20 cellular contexts compared by ENCODE assay signal in the genomic region with DNA sequence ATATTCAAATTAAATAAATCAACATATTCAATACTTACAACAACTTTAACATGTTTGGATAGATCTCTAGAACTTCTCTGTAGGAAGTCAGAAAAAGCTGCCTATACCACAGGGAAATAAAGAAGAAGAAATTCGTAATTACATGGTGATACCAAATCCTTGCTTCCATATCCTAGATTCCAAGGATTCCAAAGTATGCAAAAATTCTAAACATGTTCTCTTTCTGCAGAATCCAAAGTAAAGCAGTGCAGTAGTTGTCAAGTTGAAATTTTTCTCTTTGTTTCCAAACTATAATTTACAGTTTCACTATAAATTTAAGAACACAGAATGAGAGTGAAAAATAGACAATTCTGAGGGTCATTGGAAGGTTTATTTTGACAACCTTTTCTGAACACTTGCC.
"Had no signal": no experiment of that assay in that cellular context is flagged by ENCODE, and none has a peak within 500 bp of the region (broad histone marks: within the 10 kb centered on the region; RNA-seq: fewer than 3 reads in every experiment).

No MANE protein-coding gene starts in this region.

- H3K27me3 Mint-ChIP-seq: activated CD4-positive, alpha-beta memory T cell treated with anti-CD3 and anti-CD28 coated beads, Interleukin-2, amount 10 ng/mL, durations not matched to agents 7 days and 5 days; activated naive CD4-positive, alpha-beta T cell treated with anti-CD3 and anti-CD28 coated beads, Interleukin-2, amount 10 ng/mL, durations not matched to agents 7 days and 5 days; brain had no signal

- H3K27ac Mint-ChIP-seq: activated CD4-positive, alpha-beta memory T cell treated with anti-CD3 and anti-CD28 coated beads, Interleukin-2, amount 10 ng/mL, durations not matched to agents 7 days and 5 days; activated naive CD4-positive, alpha-beta T cell treated with anti-CD3 and anti-CD28 coated beads, Interleukin-2, amount 10 ng/mL, durations not matched to agents 7 days and 5 days; brain; nephron progenitor cell had no signal

- H3K27me3 ChIP-seq: gastroesophageal sphincter, stomach, suprapubic skin, tibial nerve had no signal

- DNase-seq: activated CD4-positive, alpha-beta memory T cell treated with anti-CD3 and anti-CD28 coated beads, Interleukin-2, amount 10 ng/mL, durations not matched to agents 7 days and 5 days; activated CD4-positive, alpha-beta T cell treated with anti-CD3 and anti-CD28 coated beads for 48 hours; activated effector memory CD4-positive, alpha-beta T cell treated with anti-CD3 and anti-CD28 coated beads, Interleukin-2, amount 50 U/mL, for 16 hours; activated naive CD4-positive, alpha-beta T cell treated with anti-CD3 and anti-CD28 coated beads, Interleukin-2, amount 10 ng/mL, durations not matched to agents 7 days and 5 days; activated T-cell treated with anti-CD3 and anti-CD28 coated beads for 4 hours; dermis blood vessel endothelial cell; effector CD8-positive, alpha-beta T cell; erythroblast; head of caudate nucleus; left ventricle myocardium superior; mucosa of descending colon; nephron progenitor cell; right cardiac atrium; stimulated activated CD4-positive, alpha-beta T cell treated with anti-CD3 and anti-CD28 coated beads, Interleukin-12 subunit alpha, Interleukin-12 subunit beta, amount 100 ng/mL, for 4 hours; stomach had no signal

- ATAC-seq: gastroesophageal sphincter, left ventricle myocardium superior, mucosa of descending colon, right cardiac atrium had no signal

- H3K79me2 ChIP-seq: parathyroid adenoma had no signal

- H3K4me1 Mint-ChIP-seq: activated CD4-positive, alpha-beta memory T cell treated with anti-CD3 and anti-CD28 coated beads, Interleukin-2, amount 10 ng/mL, durations not matched to agents 7 days and 5 days; activated naive CD4-positive, alpha-beta T cell treated with anti-CD3 and anti-CD28 coated beads, Interleukin-2, amount 10 ng/mL, durations not matched to agents 7 days and 5 days; nephron progenitor cell had no signal

- H3K9me3 ChIP-seq: gastroesophageal sphincter, mucosa of descending colon, stomach, suprapubic skin, tibial nerve had no signal

- H3K4me1 ChIP-seq: gastroesophageal sphincter, parathyroid adenoma, stomach, suprapubic skin had no signal

- H3K36me3 ChIP-seq: gastroesophageal sphincter, stomach, suprapubic skin, tibial nerve had no signal

- H3K4me3 Mint-ChIP-seq: activated CD4-positive, alpha-beta memory T cell treated with anti-CD3 and anti-CD28 coated beads, Interleukin-2, amount 10 ng/mL, durations not matched to agents 7 days and 5 days; activated naive CD4-positive, alpha-beta T cell treated with anti-CD3 and anti-CD28 coated beads, Interleukin-2, amount 10 ng/mL, durations not matched to agents 7 days and 5 days; brain; nephron progenitor cell had no signal

- H3K9me3 Mint-ChIP-seq: activated CD4-positive, alpha-beta memory T cell treated with anti-CD3 and anti-CD28 coated beads, Interleukin-2, amount 10 ng/mL, durations not matched to agents 7 days and 5 days; activated naive CD4-positive, alpha-beta T cell treated with anti-CD3 and anti-CD28 coated beads, Interleukin-2, amount 10 ng/mL, durations not matched to agents 7 days and 5 days; brain; nephron progenitor cell had no signal

- H3K36me3 Mint-ChIP-seq: activated naive CD4-positive, alpha-beta T cell treated with anti-CD3 and anti-CD28 coated beads, Interleukin-2, amount 10 ng/mL, durations not matched to agents 7 days and 5 days had no signal

- H3K27ac ChIP-seq: gastroesophageal sphincter, parathyroid adenoma, stomach, suprapubic skin, tibial nerve had no signal

- H3K9ac ChIP-seq: parathyroid adenoma had no signal

- H3K4me3 ChIP-seq: gastroesophageal sphincter, mucosa of descending colon, stomach, suprapubic skin, tibial nerve had no signal

- H2AFZ ChIP-seq: parathyroid adenoma had no signal
